8 cellular contexts compared by ENCODE assay signal in genomic region chr5:91332267-91333044, GRCh38. TPM values are rescaled to one million over a fixed set of nuclear protein-coding genes. Genes with fewer than 3 reads are reported as not detected.
A peak's percentile ranks its signal among the peaks of the same experiment; 100 is the strongest.
DNase-seq lines count a peak whose midpoint lies in the region; ATAC-seq lines count a peak whose summit lies in the region.

No MANE protein-coding gene starts in this region.

- intact Hi-C loops in Right ventricle myocardium inferior (cut with DNase I) = no loop called here

- H3K36me3 Mint-ChIP-seq in T-cell = no peaks in the 10 kb centered on the region

- no peak overlapping the region for H3K4me3 Mint-ChIP-seq in T-cell

- H3K27ac Mint-ChIP-seq in T-cell = no peak overlapping the region

- peaks cover 12 to 19% (median 14%) of the 10 kb centered on the region in 3 donors for H3K4me1 Mint-ChIP-seq in T-cell

- peak; percentile 75 for ATAC-seq in GM18502 (IDR thresholded peaks at IDR 0.05; ENCODE audit: poor library complexity, unreplicated experiment)
- peak; percentile 88 for ATAC-seq in HG02885 (IDR thresholded peaks at IDR 0.05; ENCODE audit: poor library complexity, unreplicated experiment)
- ATAC-seq in T-cell (replicated peaks in 1 of 4) = peak in 3 of 4 experiments; percentile 45 to 81 (median 47)
- no peak for ATAC-seq in Right ventricle myocardium inferior
- no peak for ATAC-seq in HG02763 (IDR thresholded peaks at IDR 0.05; ENCODE audit: unreplicated experiment)

- CTCF ChIA-PET in T-cell (lab: Charles Lee) = interaction anchor here in 1 of 2 donors (0.7 kb wide), 1 partner anchor 32 kb away, joined by 3 read pairs; no protein-coding TSS in a partner anchor

- no peaks in the 10 kb centered on the region for H3K9me3 Mint-ChIP-seq in T-cell

- no peaks in the 10 kb centered on the region for H3K27me3 Mint-ChIP-seq in T-cell

- DNase-seq in T-cell (peak in 1 of 34 experiments; percentile 1), kidney glomerular epithelial cell (lab: John Stamatoyannopoulos, UW) (peak; percentile 75), Right ventricle myocardium inferior (ENCODE audit: missing footprints) (no peak), RPMI8226 (no peak), DMS79 treated with DMSO at 0.1 percent for 48 hours (lab: John Stamatoyannopoulos, UW) (no peak)

- POLR2A ChIA-PET in T-cell (lab: Charles Lee) = interaction anchor here in 1 of 2 donors (1.1 kb wide), 1 partner anchor 21 kb away, joined by 6 read pairs; no protein-coding TSS in a partner anchor

RNA-seq across cellular contexts. Expression of gene ARRDC3, which starts 50.7 kb away (rescaled TPM):
- 100 to 1,000 TPM; 107 to 219 (median 127) TPM for total RNA-seq in T-cell
- 19.9 TPM for total RNA-seq in Right ventricle myocardium inferior

Comparison
In these comparisons a context has a peak if more than half of its experiments do, and no peak if none do; other contexts are left out.
1. ATAC-seq: peak in GM18502 (single experiment), HG02885 (single experiment) and T-cell (3 of 4); none in Right ventricle myocardium inferior (single experiment) and HG02763 (single experiment).